1 cellular context compared by ENCODE assay signal in genomic region chr4:169160825-169161224, GRCh38.
TF ChIP-seq lines count a peak whose summit lies in the region.

No MANE protein-coding gene starts in this region.

TF ChIP-seq in GM23338, 12 proteins besides CTCF, POLR2A, EP300 and RAD21:
- TF ChIP-seq, protein P1, sequence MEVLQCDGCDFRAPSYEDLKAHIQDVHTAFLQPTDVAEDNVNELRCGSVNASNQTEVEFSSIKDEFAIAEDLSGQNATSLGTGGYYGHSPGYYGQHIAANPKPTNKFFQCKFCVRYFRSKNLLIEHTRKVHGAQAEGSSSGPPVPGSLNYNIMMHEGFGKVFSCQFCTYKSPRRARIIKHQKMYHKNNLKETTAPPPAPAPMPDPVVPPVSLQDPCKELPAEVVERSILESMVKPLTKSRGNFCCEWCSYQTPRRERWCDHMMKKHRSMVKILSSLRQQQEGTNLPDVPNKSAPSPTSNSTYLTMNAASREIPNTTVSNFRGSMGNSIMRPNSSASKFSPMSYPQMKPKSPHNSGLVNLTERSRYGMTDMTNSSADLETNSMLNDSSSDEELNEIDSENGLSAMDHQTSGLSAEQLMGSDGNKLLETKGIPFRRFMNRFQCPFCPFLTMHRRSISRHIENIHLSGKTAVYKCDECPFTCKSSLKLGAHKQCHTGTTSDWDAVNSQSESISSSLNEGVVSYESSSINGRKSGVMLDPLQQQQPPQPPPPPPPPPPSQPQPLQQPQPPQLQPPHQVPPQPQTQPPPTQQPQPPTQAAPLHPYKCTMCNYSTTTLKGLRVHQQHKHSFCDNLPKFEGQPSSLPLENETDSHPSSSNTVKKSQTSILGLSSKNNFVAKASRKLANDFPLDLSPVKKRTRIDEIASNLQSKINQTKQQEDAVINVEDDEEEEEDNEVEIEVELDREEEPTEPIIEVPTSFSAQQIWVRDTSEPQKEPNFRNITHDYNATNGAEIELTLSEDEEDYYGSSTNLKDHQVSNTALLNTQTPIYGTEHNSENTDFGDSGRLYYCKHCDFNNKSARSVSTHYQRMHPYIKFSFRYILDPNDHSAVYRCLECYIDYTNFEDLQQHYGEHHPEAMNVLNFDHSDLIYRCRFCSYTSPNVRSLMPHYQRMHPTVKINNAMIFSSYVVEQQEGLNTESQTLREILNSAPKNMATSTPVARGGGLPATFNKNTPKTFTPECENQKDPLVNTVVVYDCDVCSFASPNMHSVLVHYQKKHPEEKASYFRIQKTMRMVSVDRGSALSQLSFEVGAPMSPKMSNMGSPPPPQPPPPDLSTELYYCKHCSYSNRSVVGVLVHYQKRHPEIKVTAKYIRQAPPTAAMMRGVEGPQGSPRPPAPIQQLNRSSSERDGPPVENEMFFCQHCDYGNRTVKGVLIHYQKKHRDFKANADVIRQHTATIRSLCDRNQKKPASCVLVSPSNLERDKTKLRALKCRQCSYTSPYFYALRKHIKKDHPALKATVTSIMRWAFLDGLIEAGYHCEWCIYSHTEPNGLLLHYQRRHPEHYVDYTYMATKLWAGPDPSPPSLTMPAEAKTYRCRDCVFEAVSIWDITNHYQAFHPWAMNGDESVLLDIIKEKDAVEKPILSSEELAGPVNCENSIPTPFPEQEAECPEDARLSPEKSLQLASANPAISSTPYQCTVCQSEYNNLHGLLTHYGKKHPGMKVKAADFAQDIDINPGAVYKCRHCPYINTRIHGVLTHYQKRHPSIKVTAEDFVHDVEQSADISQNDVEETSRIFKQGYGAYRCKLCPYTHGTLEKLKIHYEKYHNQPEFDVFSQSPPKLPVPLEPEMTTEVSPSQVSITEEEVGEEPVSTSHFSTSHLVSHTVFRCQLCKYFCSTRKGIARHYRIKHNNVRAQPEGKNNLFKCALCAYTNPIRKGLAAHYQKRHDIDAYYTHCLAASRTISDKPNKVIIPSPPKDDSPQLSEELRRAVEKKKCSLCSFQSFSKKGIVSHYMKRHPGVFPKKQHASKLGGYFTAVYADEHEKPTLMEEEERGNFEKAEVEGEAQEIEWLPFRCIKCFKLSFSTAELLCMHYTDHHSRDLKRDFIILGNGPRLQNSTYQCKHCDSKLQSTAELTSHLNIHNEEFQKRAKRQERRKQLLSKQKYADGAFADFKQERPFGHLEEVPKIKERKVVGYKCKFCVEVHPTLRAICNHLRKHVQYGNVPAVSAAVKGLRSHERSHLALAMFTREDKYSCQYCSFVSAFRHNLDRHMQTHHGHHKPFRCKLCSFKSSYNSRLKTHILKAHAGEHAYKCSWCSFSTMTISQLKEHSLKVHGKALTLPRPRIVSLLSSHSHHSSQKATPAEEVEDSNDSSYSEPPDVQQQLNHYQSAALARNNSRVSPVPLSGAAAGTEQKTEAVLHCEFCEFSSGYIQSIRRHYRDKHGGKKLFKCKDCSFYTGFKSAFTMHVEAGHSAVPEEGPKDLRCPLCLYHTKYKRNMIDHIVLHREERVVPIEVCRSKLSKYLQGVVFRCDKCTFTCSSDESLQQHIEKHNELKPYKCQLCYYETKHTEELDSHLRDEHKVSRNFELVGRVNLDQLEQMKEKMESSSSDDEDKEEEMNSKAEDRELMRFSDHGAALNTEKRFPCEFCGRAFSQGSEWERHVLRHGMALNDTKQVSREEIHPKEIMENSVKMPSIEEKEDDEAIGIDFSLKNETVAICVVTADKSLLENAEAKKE (CRISPR knock-in tag; IDR thresholded peaks at IDR 0.05), result no peak
- no peak for TF ChIP-seq EZH2phosphoT487 (IDR thresholded peaks at IDR 0.05; ENCODE audit: unreplicated experiment)
- TF ChIP-seq, protein P2, sequence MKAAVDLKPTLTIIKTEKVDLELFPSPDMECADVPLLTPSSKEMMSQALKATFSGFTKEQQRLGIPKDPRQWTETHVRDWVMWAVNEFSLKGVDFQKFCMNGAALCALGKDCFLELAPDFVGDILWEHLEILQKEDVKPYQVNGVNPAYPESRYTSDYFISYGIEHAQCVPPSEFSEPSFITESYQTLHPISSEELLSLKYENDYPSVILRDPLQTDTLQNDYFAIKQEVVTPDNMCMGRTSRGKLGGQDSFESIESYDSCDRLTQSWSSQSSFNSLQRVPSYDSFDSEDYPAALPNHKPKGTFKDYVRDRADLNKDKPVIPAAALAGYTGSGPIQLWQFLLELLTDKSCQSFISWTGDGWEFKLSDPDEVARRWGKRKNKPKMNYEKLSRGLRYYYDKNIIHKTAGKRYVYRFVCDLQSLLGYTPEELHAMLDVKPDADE (IDR thresholded peaks at IDR 0.05), result no peak
- TF ChIP-seq POLR2AphosphoS5 (IDR thresholded peaks at IDR 0.05; ENCODE audit: low read depth), result no peak
- no peak for TF ChIP-seq EZH2 (IDR thresholded peaks at IDR 0.05; ENCODE audit: low read depth, unreplicated experiment)
- no peak for TF ChIP-seq JUNB (IDR thresholded peaks at IDR 0.05; ENCODE audit: unreplicated experiment)
- TF ChIP-seq ZNF114 (CRISPR knock-in tag; IDR thresholded peaks at IDR 0.05), result no peak
- TF ChIP-seq NANOG (IDR thresholded peaks at IDR 0.05; ENCODE audit: borderline replicate concordance), result no peak
- no peak for TF ChIP-seq ZNF331 (CRISPR knock-in tag; IDR thresholded peaks at IDR 0.05; ENCODE audit: low read depth)
- no peak for TF ChIP-seq STAT1 (IDR thresholded peaks at IDR 0.05; ENCODE audit: unreplicated experiment)
- TF ChIP-seq CREB1 (CRISPR knock-in tag; IDR thresholded peaks at IDR 0.05; ENCODE audit: low read depth), result no peak
- TF ChIP-seq REST (IDR thresholded peaks at IDR 0.05; ENCODE audit: unreplicated experiment), result no peak
